In genomic region chr2:218294430-218294999, GRCh38 we compare ENCODE assay signal across 11 cellular contexts. TPM values are rescaled to one million over a fixed set of nuclear protein-coding genes. Genes with fewer than 3 reads are reported as not detected.
DNase-seq lines count a peak whose midpoint lies in the region; ATAC-seq and TF ChIP-seq lines count a peak whose summit lies in the region.
"Had no signal": no experiment of that assay in that cellular context is flagged by ENCODE, and none has a peak within 500 bp of the region (broad histone marks: within the 10 kb centered on the region; RNA-seq: fewer than 3 reads in every experiment).

No MANE protein-coding gene starts in this region.

- CTCF ChIA-PET in CD4-positive, alpha-beta memory T cell (lab: Charles Lee; ENCODE audit: partially characterized antibody) = interaction anchor here (1.1 to 20.1 kb wide), 5 partner anchors 8 to 102 kb away, joined by 3 to 446 read pairs (median 36); partner anchors contain the start of genes AAMP, CATIP and PNKD
- CTCF ChIA-PET in MCF 10A (lab: Yijun Ruan, JAX) = interaction anchor here (0.6 to 12.3 kb wide), 8 partner anchors 21 to 1880 kb away, joined by 3 to 215 read pairs (median 5); partner anchors contain the start of genes AAMP, CATIP and PNKD

- DNase-seq in CD4-positive, alpha-beta memory T cell = no peak
- DNase-seq in MCF 10A (ENCODE audit: unreplicated experiment) = no peak
- no peak for DNase-seq in NCI-H128 (lab: John Stamatoyannopoulos, UW; ENCODE audit: unreplicated experiment)
- no peak for DNase-seq in effector CD4-positive, alpha-beta T cell
- DNase-seq: activated CD4-positive, alpha-beta memory T cell treated with anti-CD3 and anti-CD28 coated beads for 36 hours; NCI-H2171 had no signal

- POLR2A ChIA-PET in CD4-positive, alpha-beta memory T cell (lab: Charles Lee; ENCODE audit: partially characterized antibody) = interaction anchor here (1.2 to 11.2 kb wide), 4 partner anchors 9 to 106 kb away, joined by 5 to 176 read pairs (median 14); partner anchors contain the start of genes AAMP and PNKD
- POLR2A ChIA-PET in MCF 10A (lab: Yijun Ruan, JAX) = interaction anchor here (0.6 to 6.5 kb wide), 6 partner anchors 9 to 112 kb away, joined by 3 to 71 read pairs (median 12); partner anchors contain the start of genes AAMP and PNKD

- no peak overlapping the region for H3K27ac ChIP-seq in CD4-positive, alpha-beta memory T cell (ENCODE audit: low read depth, low read length)
- H3K27ac ChIP-seq: BLaER1 had no signal

- H3K4me3 ChIP-seq in CD4-positive, alpha-beta memory T cell (ENCODE audit: low read length in 2 of 2) = no peak overlapping the region
- H3K4me3 ChIP-seq: BLaER1 had no signal

- TF ChIP-seq CTCF in MCF 10A (IDR thresholded peaks at IDR 0.05; ENCODE audit: unreplicated experiment) (no peak), nephron (IDR thresholded peaks at IDR 0.05; ENCODE audit: unreplicated experiment in 3 of 3) (no peak)

- no TSS peak for BruUV-seq in MCF 10A (replicated peaks; lab: Mats Ljungman, UMichigan)

- H3K27me3 ChIP-seq in CD4-positive, alpha-beta memory T cell (ENCODE audit: insufficient read depth, low read length) = no peaks in the 10 kb centered on the region
- H3K27me3 ChIP-seq: BLaER1 had no signal

- no peak for ATAC-seq in HG03460 (IDR thresholded peaks at IDR 0.05; ENCODE audit: unreplicated experiment)

- H3K9me3 Mint-ChIP-seq in CD4-positive, alpha-beta memory T cell = no peaks in the 10 kb centered on the region
- H3K9me3 Mint-ChIP-seq in MCF 10A (ENCODE audit: unreplicated experiment) (no peaks in the 10 kb centered on the region), nephron (no peaks in the 10 kb centered on the region)
- H3K9me3 Mint-ChIP-seq: activated CD4-positive, alpha-beta memory T cell treated with anti-CD3 and anti-CD28 coated beads for 36 hours had no signal

- intact Hi-C loops in CD4-positive, alpha-beta memory T cell (cut with micrococcal nuclease) = no loop called here
- intact Hi-C loops in MCF 10A (cut with micrococcal nuclease) = no loop called here

- H3K36me3 Mint-ChIP-seq in CD4-positive, alpha-beta memory T cell = peaks cover 0 to 18% of the 10 kb centered on the region in 2 donors
- H3K36me3 Mint-ChIP-seq in MCF 10A (ENCODE audit: insufficient read depth, unreplicated experiment) (no peaks in the 10 kb centered on the region), nephron (ENCODE audit: low read depth) (no peaks in the 10 kb centered on the region)
- H3K36me3 Mint-ChIP-seq: activated CD4-positive, alpha-beta memory T cell treated with anti-CD3 and anti-CD28 coated beads for 36 hours had no signal

- peak overlapping the region in 2 of 8 donors; percentile 39 to 50 for H3K4me3 Mint-ChIP-seq in CD4-positive, alpha-beta memory T cell
- no peak overlapping the region for H3K4me3 Mint-ChIP-seq in MCF 10A (ENCODE audit: unreplicated experiment)
- peak overlapping the region; percentile 36 to 63 (median 50) for H3K4me3 Mint-ChIP-seq in nephron
- H3K4me3 Mint-ChIP-seq: activated CD4-positive, alpha-beta memory T cell treated with anti-CD3 and anti-CD28 coated beads for 36 hours had no signal

- H3K27ac Mint-ChIP-seq in CD4-positive, alpha-beta memory T cell = peak overlapping the region; percentile 47 to 72 (median 54)
- peak overlapping the region; percentile 86 for H3K27ac Mint-ChIP-seq in MCF 10A (ENCODE audit: low read depth, unreplicated experiment)
- peak overlapping the region; percentile 77 to 92 (median 90) for H3K27ac Mint-ChIP-seq in nephron
- H3K27ac Mint-ChIP-seq: activated CD4-positive, alpha-beta memory T cell treated with anti-CD3 and anti-CD28 coated beads for 36 hours had no signal

- H3K27me3 Mint-ChIP-seq in CD4-positive, alpha-beta memory T cell = no peaks in the 10 kb centered on the region
- H3K27me3 Mint-ChIP-seq in MCF 10A (ENCODE audit: insufficient read depth, unreplicated experiment) (no peaks in the 10 kb centered on the region), nephron (ENCODE audit: low read depth) (no peaks in the 10 kb centered on the region)
- H3K27me3 Mint-ChIP-seq: activated CD4-positive, alpha-beta memory T cell treated with anti-CD3 and anti-CD28 coated beads for 36 hours had no signal

- no peaks in the 10 kb centered on the region for H3K36me3 ChIP-seq in CD4-positive, alpha-beta memory T cell (ENCODE audit: insufficient read depth, low read length)
- H3K36me3 ChIP-seq: BLaER1 had no signal

- H3K4me1 Mint-ChIP-seq in CD4-positive, alpha-beta memory T cell = peaks cover 22 to 53% (median 35%) of the 10 kb centered on the region in 4 donors
- H3K4me1 Mint-ChIP-seq in MCF 10A (ENCODE audit: insufficient read depth, unreplicated experiment) (peaks cover 37% of the 10 kb centered on the region), nephron (peaks cover 52% of the 10 kb centered on the region)

- H3K9me3 ChIP-seq in CD4-positive, alpha-beta memory T cell (ENCODE audit: control insufficient read depth in 1 of 2, low read length in 2 of 2) = no peaks in the 10 kb centered on the region
- H3K9me3 ChIP-seq: BLaER1 had no signal

- H3K4me1 ChIP-seq in CD4-positive, alpha-beta memory T cell (ENCODE audit: insufficient read depth, low read length) = peaks cover 34% of the 10 kb centered on the region

RNA-seq across cellular contexts. Expression of gene TMBIM1, which starts 2.2 kb away (rescaled TPM):
- 100 to 1,000 TPM; 140 to 144 TPM for total RNA-seq in CD4-positive, alpha-beta memory T cell
- polyA plus RNA-seq in CD4-positive, alpha-beta memory T cell = 100 to 1,000 TPM; 176 to 220 TPM
- 96.8 and 107 TPM in 2 replicates for total RNA-seq in MCF 10A (2022)

RNA-seq across cellular contexts. Expression of gene PNKD, which starts 24.2 kb away (rescaled TPM):
- total RNA-seq in CD4-positive, alpha-beta memory T cell = 10 to 100 TPM; 31.1 to 33.6 TPM
- polyA plus RNA-seq in CD4-positive, alpha-beta memory T cell = 100 to 1,000 TPM in 1 of 2 donors, 10 to 100 TPM in 1; 84.3 to 101 TPM
- 13.0 and 23.1 TPM in 2 replicates for total RNA-seq in MCF 10A (2022)

RNA-seq across cellular contexts. Expression of gene AAMP, which starts 24.6 kb away (rescaled TPM):
- 10 to 100 TPM; 66.2 to 66.3 TPM for total RNA-seq in CD4-positive, alpha-beta memory T cell
- 100 to 1,000 TPM in 1 of 2 donors, 10 to 100 TPM in 1; 78.9 to 101 TPM for polyA plus RNA-seq in CD4-positive, alpha-beta memory T cell
- 95.7 and 98.7 TPM in 2 replicates for total RNA-seq in MCF 10A (2022)

RNA-seq across cellular contexts. Expression of gene GPBAR1, which starts 33.7 kb away (rescaled TPM):
- total RNA-seq in CD4-positive, alpha-beta memory T cell = 1 to 10 TPM; 1.0 to 1.2 TPM
- polyA plus RNA-seq in CD4-positive, alpha-beta memory T cell = under 1 TPM; 0.17 to 0.32 TPM
- 0.16 TPM in 1 of 2 replicates, not detected in the other for total RNA-seq in MCF 10A (2022)
- total RNA-seq: frontal cortex, SK-MEL-5 had no signal
